14 cellular contexts compared by ENCODE assay signal in genomic region chr15:95280711-95281110, GRCh38.
DNase-seq lines count a peak whose midpoint lies in the region; ATAC-seq and TF ChIP-seq lines count a peak whose summit lies in the region.
"Had no signal": no experiment of that assay in that cellular context is flagged by ENCODE, and none has a peak within 500 bp of the region (broad histone marks: within the 10 kb centered on the region; RNA-seq: fewer than 3 reads in every experiment).

No MANE protein-coding gene starts in this region.

- H4K20me1 ChIP-seq in IMR-90 (ENCODE audit: insufficient read depth, low read length) (no peaks in the 10 kb centered on the region), smooth muscle cell (ENCODE audit: low read depth) (no peaks in the 10 kb centered on the region)

- H3F3A ChIP-seq in smooth muscle cell (ENCODE audit: low read depth): peaks cover 10% of the 10 kb centered on the region

- TF ChIP-seq CTCF in IMR-90 (conservative IDR thresholded peaks at IDR 0.05; ENCODE audit: low read depth, low read length) (no peak), coronary artery (IDR thresholded peaks at IDR 0.05) (no peak), smooth muscle cell (IDR thresholded peaks at IDR 0.05; ENCODE audit: borderline replicate concordance, insufficient read depth, poor library complexity, severe bottlenecking) (no peak)

- peak; percentile 35 for DNase-seq in EH (ENCODE audit: low read depth)
- DNase-seq in IMR-90: no peak
- no peak for DNase-seq in coronary artery (ENCODE audit: low spot score)
- no peak for DNase-seq in smooth muscle cell (lab: John Stamatoyannopoulos, UW; ENCODE audit: unreplicated experiment)
- no peak for DNase-seq in DMS53 (lab: John Stamatoyannopoulos, UW)
- no peak for DNase-seq in NCI-H82 (lab: John Stamatoyannopoulos, UW)
- no peak for DNase-seq in anterior cingulate cortex (lab: John Stamatoyannopoulos, UW)
- DNase-seq: BE2C; CD4-positive, alpha-beta memory T cell; DMS153 had no signal

- H4K5ac ChIP-seq in IMR-90 (ENCODE audit: low read depth, low read length): no peak overlapping the region; the same call in 1 of the 2 replicates

- no peak overlapping the region for H2BK15ac ChIP-seq in IMR-90 (ENCODE audit: low read depth, low read length)

- no peak overlapping the region for H2BK5ac ChIP-seq in IMR-90 (ENCODE audit: low read depth, low read length, poor library complexity, severe bottlenecking)

- H3K79me1 ChIP-seq in IMR-90 (ENCODE audit: low read depth in 1 of 2, low read length in 2 of 2): no peaks in the 10 kb centered on the region

- no peak overlapping the region for H3K27ac ChIP-seq in IMR-90 (ENCODE audit: insufficient read depth, low read length)
- peak overlapping the region; percentile 71 to 82 for H3K27ac ChIP-seq in coronary artery
- no peak overlapping the region for H3K27ac ChIP-seq in smooth muscle cell (ENCODE audit: low read depth)
- H3K27ac ChIP-seq: C4-2B had no signal

- BruUV-seq in IMR-90 (replicated peaks; lab: Mats Ljungman, UMichigan): no TSS peak

- no peak overlapping the region for H2AFZ ChIP-seq in IMR-90 (replicated peaks; ENCODE audit: low read length, poor library complexity)
- no peak overlapping the region for H2AFZ ChIP-seq in smooth muscle cell (ENCODE audit: low read depth)

- H3K27me3 ChIP-seq in IMR-90 (ENCODE audit: control insufficient read depth, insufficient read depth, low read length) (no peaks in the 10 kb centered on the region), smooth muscle cell (ENCODE audit: low read depth) (no peaks in the 10 kb centered on the region)
- H3K27me3 ChIP-seq: BE2C had no signal

- H3K4me1 ChIP-seq in IMR-90 (ENCODE audit: control insufficient read depth, insufficient read depth, low read length): peaks cover 16% of the 10 kb centered on the region
- peaks cover 29% of the 10 kb centered on the region for H3K4me1 ChIP-seq in smooth muscle cell (ENCODE audit: low read depth)
- H3K4me1 ChIP-seq: BE2C had no signal

- H3K4me2 ChIP-seq in IMR-90 (ENCODE audit: low read depth, low read length) (no peak overlapping the region), smooth muscle cell (peak overlapping the region; percentile 19)

- no peak overlapping the region for H2BK20ac ChIP-seq in IMR-90 (ENCODE audit: low read depth, low read length)

- ATAC-seq in IMR-90 (ENCODE audit: low read depth): no peak
- ATAC-seq in HG03565 (IDR thresholded peaks at IDR 0.05; ENCODE audit: unreplicated experiment): no peak
- ATAC-seq: HCT116, K562 had no signal

- no peak for TF ChIP-seq POLR2A in IMR-90 (IDR thresholded peaks at IDR 0.05; ENCODE audit: low read depth, low read length)

- H4K91ac ChIP-seq in IMR-90 (ENCODE audit: insufficient read depth, low read depth, low read length): 0 out of 2 replicates have a peak overlapping the region, but pooled peaks have one; percentile 17

- intact Hi-C loops in IMR-90 (cut with micrococcal nuclease): loop anchor here (10.0 kb wide), 2 partner anchors 564 to 894 kb away; no protein-coding TSS in a partner anchor

- H3K56ac ChIP-seq in IMR-90 (ENCODE audit: extremely low read depth, insufficient read depth, low read length): no peak overlapping the region

- H3K9me1 ChIP-seq in IMR-90 (ENCODE audit: insufficient read depth, low read length): 0 out of 2 replicates have a peak, but pooled peaks cover 6% of the 10 kb centered on the region

- H3K4me3 ChIP-seq in IMR-90 (ENCODE audit: insufficient read depth, low read depth, low read length) (no peak overlapping the region), coronary artery (no peak overlapping the region), smooth muscle cell (no peak overlapping the region)
- H3K4me3 ChIP-seq: K562 had no signal

- POLR2A ChIA-PET in IMR-90 (lab: Charles Lee; ENCODE audit: unreplicated experiment): no interaction called here

- H3K9me3 ChIP-seq in IMR-90 (ENCODE audit: control insufficient read depth, insufficient read depth, low read length): no peaks in the 10 kb centered on the region
- H3K9me3 ChIP-seq in smooth muscle cell (replicated peaks; ENCODE audit: low read depth): no peaks in the 10 kb centered on the region
- H3K9me3 ChIP-seq: BE2C had no signal

- H3K23ac ChIP-seq in IMR-90 (ENCODE audit: low read depth, low read length): no peak overlapping the region

- H2AK5ac ChIP-seq in IMR-90 (ENCODE audit: low read depth, low read length): no peak overlapping the region

- no peaks in the 10 kb centered on the region for H3K79me2 ChIP-seq in smooth muscle cell (ENCODE audit: low read depth)

- no peak overlapping the region for H3K14ac ChIP-seq in IMR-90 (replicated peaks; ENCODE audit: low read depth, low read length)

- H3K36me3 ChIP-seq in IMR-90 (ENCODE audit: control insufficient read depth, insufficient read depth, low read length) (no peaks in the 10 kb centered on the region), smooth muscle cell (ENCODE audit: low read depth) (no peaks in the 10 kb centered on the region)
- H3K36me3 ChIP-seq: BE2C had no signal

- H3K9ac ChIP-seq in IMR-90 (ENCODE audit: low read depth, low read length): no peak overlapping the region
- no peak overlapping the region for H3K9ac ChIP-seq in smooth muscle cell (ENCODE audit: low read depth)

- in situ Hi-C loops in IMR-90 (cut with MboI; ENCODE audit: low sequenced_read_pairs): no loop called here

- H3K18ac ChIP-seq in IMR-90 (ENCODE audit: low read depth, low read length): no peak overlapping the region

- dilution Hi-C loops in IMR-90 (cut with HindIII; ENCODE audit: low sequenced_read_pairs, unreplicated experiment): no loop called here

- no peak overlapping the region for H2AK9ac ChIP-seq in IMR-90 (replicated peaks; ENCODE audit: low read depth, low read length, poor library complexity)

- H3K4ac ChIP-seq in IMR-90 (ENCODE audit: low read depth, low read length): no peak overlapping the region

- no peak overlapping the region for H4K8ac ChIP-seq in IMR-90 (ENCODE audit: low read depth in 2 of 2, low read length in 2 of 2)

- WGBS in IMR-90 (ENCODE audit: extremely low coverage in 2 of 2, insufficient read length in 1 of 2), 2 experiments: no CpG with 5 or more reads among the region's 5 CpGs
- 47% methylated on average over 5 of the region's 5 CpGs for WGBS in smooth muscle cell (ENCODE audit: low lambda C conversion rate)

- no peak overlapping the region for H2BK120ac ChIP-seq in IMR-90 (ENCODE audit: low read depth, low read length)

- CTCF ChIA-PET in IMR-90 (lab: Yijun Ruan, JAX): interaction anchor here (2.1 kb wide), 1 partner anchor 256 kb away, joined by 6 read pairs; no protein-coding TSS in a partner anchor

- TF ChIP-seq RAD21 in IMR-90 (IDR thresholded peaks at IDR 0.05; ENCODE audit: low read length): no peak

TF ChIP-seq in IMR-90, 13 proteins besides CTCF, POLR2A, EP300 and RAD21:
- TF ChIP-seq RFX5 (IDR thresholded peaks at IDR 0.05; ENCODE audit: low read depth, low read length): no peak
- no peak for TF ChIP-seq MAFK (IDR thresholded peaks at IDR 0.05; ENCODE audit: low read depth, low read length)
- no peak for TF ChIP-seq RCOR1 (IDR thresholded peaks at IDR 0.05; ENCODE audit: insufficient replicate concordance, low read length)
- TF ChIP-seq CHD1 (IDR thresholded peaks at IDR 0.05; ENCODE audit: low read depth, low read length): no peak
- TF ChIP-seq FOS (IDR thresholded peaks at IDR 0.05; ENCODE audit: low read depth, low read length): peak; percentile 43; the same call in 1 of the 2 replicates
- no peak for TF ChIP-seq SMC3 (IDR thresholded peaks at IDR 0.05; ENCODE audit: low read depth, low read length)
- peak; percentile 4; the same call in 1 of the 2 replicates for TF ChIP-seq CEBPB (IDR thresholded peaks at IDR 0.05; ENCODE audit: low read depth, low read length)
- TF ChIP-seq MXI1 (IDR thresholded peaks at IDR 0.05; ENCODE audit: borderline replicate concordance, low read depth, low read length): no peak
- no peak for TF ChIP-seq USF2 (IDR thresholded peaks at IDR 0.05; ENCODE audit: low read depth, low read length)
- TF ChIP-seq ELK1 (IDR thresholded peaks at IDR 0.05; ENCODE audit: borderline replicate concordance, low read depth, low read length): no peak

Comparison
In these comparisons a context has a peak if more than half of its experiments do, and no peak if none do; other contexts are left out.
1. H3K27ac ChIP-seq: peak in coronary artery (2 of 2); none in IMR-90 (single experiment) and smooth muscle cell (single experiment).